In genomic region chr3:195583831-195584542, GRCh38 we compare ENCODE assay signal across 8 cellular contexts. TPM values are rescaled to one million over a fixed set of nuclear protein-coding genes. Genes with fewer than 3 reads are reported as not detected.
DNase-seq lines count a peak whose midpoint lies in the region; ATAC-seq and TF ChIP-seq lines count a peak whose summit lies in the region.

Gene APOD (minus strand): TSS chr3:195583940. CDS start chr3:195579461, 4,479 bp downstream.

- H3K4me1 Mint-ChIP-seq in activated naive CD4-positive, alpha-beta T cell treated with anti-CD3 and anti-CD28 coated beads, Interleukin-2, amount 50 U/mL, for 24 hours, result peaks cover 4% of the 10 kb centered on the region
- H3K4me1 Mint-ChIP-seq in activated naive CD4-positive, alpha-beta T cell treated with anti-CD3 and anti-CD28 coated beads for 36 hours (ENCODE audit: low read depth), result peaks cover 9% of the 10 kb centered on the region

- no peaks in the 10 kb centered on the region for H3K36me3 ChIP-seq in aorta (ENCODE audit: control insufficient read depth in 1 of 2, insufficient read depth in 2 of 2, low read length in 1 of 2)

- peaks cover 1% of the 10 kb centered on the region for H3K27me3 Mint-ChIP-seq in activated naive CD4-positive, alpha-beta T cell treated with anti-CD3 and anti-CD28 coated beads, Interleukin-2, amount 50 U/mL, for 24 hours
- H3K27me3 Mint-ChIP-seq in activated naive CD4-positive, alpha-beta T cell treated with anti-CD3 and anti-CD28 coated beads for 36 hours (ENCODE audit: low read depth), result no peaks in the 10 kb centered on the region

- no peaks in the 10 kb centered on the region for H3K27me3 ChIP-seq in aorta (ENCODE audit: control insufficient read depth in 1 of 2, insufficient read depth in 2 of 2, low read length in 1 of 2)

- no peaks in the 10 kb centered on the region for H3K9me3 Mint-ChIP-seq in activated naive CD4-positive, alpha-beta T cell treated with anti-CD3 and anti-CD28 coated beads, Interleukin-2, amount 50 U/mL, for 24 hours
- no peaks in the 10 kb centered on the region for H3K9me3 Mint-ChIP-seq in activated naive CD4-positive, alpha-beta T cell treated with anti-CD3 and anti-CD28 coated beads for 36 hours

- peaks cover under 1% of the 10 kb centered on the region for H3K9me3 ChIP-seq in aorta (ENCODE audit: control insufficient read depth, low read length)

- no peak within 1 kb of the TSS for H3K27ac ChIP-seq in aorta (ENCODE audit: low read depth in 1 of 2, low read length in 2 of 2)

- intact Hi-C loops in activated naive CD4-positive, alpha-beta T cell treated with anti-CD3 and anti-CD28 coated beads for 36 hours (cut with micrococcal nuclease), result no loop called here
- intact Hi-C loops in aorta (cut with DNase I), result no loop called here

- H3K4me1 ChIP-seq in aorta (ENCODE audit: control insufficient read depth in 1 of 2, insufficient read depth in 2 of 2, low read length in 2 of 2), result no peaks in the 10 kb centered on the region

- no peaks in the 10 kb centered on the region for H3K36me3 Mint-ChIP-seq in activated naive CD4-positive, alpha-beta T cell treated with anti-CD3 and anti-CD28 coated beads, Interleukin-2, amount 50 U/mL, for 24 hours
- H3K36me3 Mint-ChIP-seq in activated naive CD4-positive, alpha-beta T cell treated with anti-CD3 and anti-CD28 coated beads for 36 hours (ENCODE audit: low read depth), result no peaks in the 10 kb centered on the region

- ATAC-seq in aorta (ENCODE audit: low FRiP score) (peak; percentile 69), esophagus mucosa (no peak)

- H3K27ac Mint-ChIP-seq in activated naive CD4-positive, alpha-beta T cell treated with anti-CD3 and anti-CD28 coated beads, Interleukin-2, amount 50 U/mL, for 24 hours, result peak within 1 kb of the TSS; percentile 77
- no peak within 1 kb of the TSS for H3K27ac Mint-ChIP-seq in activated naive CD4-positive, alpha-beta T cell treated with anti-CD3 and anti-CD28 coated beads for 36 hours

- no peak for DNase-seq in activated naive CD4-positive, alpha-beta T cell treated with anti-CD3 and anti-CD28 coated beads for 36 hours
- DNase-seq in dermis microvascular lymphatic vessel endothelial cell (ENCODE audit: low read depth in 2 of 2) (peak; percentile 42 to 67), middle frontal gyrus (ENCODE audit: extremely low spot score, low spot score) (peak; percentile 38), aorta (peak in 1 of 2 donors; percentile 54), GM10248 (ENCODE audit: extremely low spot score) (no peak), NCI-H345 treated with DMSO at 0.1 percent for 48 hours (lab: John Stamatoyannopoulos, UW; ENCODE audit: unreplicated experiment) (no peak)

- H3K4me3 ChIP-seq in aorta (ENCODE audit: low read length in 2 of 2), result no peak within 1 kb of the TSS

- TF ChIP-seq CTCF in GM10248 (IDR thresholded peaks at IDR 0.05; ENCODE audit: control extremely low read depth, extremely low read depth, low read depth, missing control alignments), result no peak

- H3K4me3 Mint-ChIP-seq in activated naive CD4-positive, alpha-beta T cell treated with anti-CD3 and anti-CD28 coated beads, Interleukin-2, amount 50 U/mL, for 24 hours, result no peak within 1 kb of the TSS
- H3K4me3 Mint-ChIP-seq in activated naive CD4-positive, alpha-beta T cell treated with anti-CD3 and anti-CD28 coated beads for 36 hours, result no peak within 1 kb of the TSS

- WGBS in aorta, 2 donors, result 42 to 50% methylated on average over 16 of the region's 16 CpGs

- POLR2A ChIA-PET in GM10248 (lab: Yijun Ruan, JAX), result no interaction called here

- CTCF ChIA-PET in activated naive CD4-positive, alpha-beta T cell treated with anti-CD3 and anti-CD28 coated beads for 36 hours (lab: Charles Lee), result interaction anchor here (0.7 to 1.1 kb wide), 4 partner anchors 35 to 463 kb away, joined by 3 to 6 read pairs (median 3); partner anchors contain the start of gene XXYLT1
- CTCF ChIA-PET in GM10248 (lab: Yijun Ruan, JAX), result interaction anchor here (0.9 to 1.9 kb wide), 4 partner anchors 12 to 267 kb away, joined by 3 to 7 read pairs (median 4); no protein-coding TSS in a partner anchor

RNA-seq across cellular contexts. Expression of gene APOD, which starts in this region (rescaled TPM):
- total RNA-seq in activated naive CD4-positive, alpha-beta T cell treated with anti-CD3 and anti-CD28 coated beads for 36 hours, result under 1 TPM in 1 of 2 experiments, not detected in 1; 0.44 TPM
- total RNA-seq in dermis microvascular lymphatic vessel endothelial cell (12.9 and 14.5 TPM in 2 replicates), aorta (100 to 1,000 TPM; 301 to 596 TPM), esophagus mucosa (3.5 TPM)
- polyA plus RNA-seq in aorta, result 10 to 100 TPM in 1 of 2 donors, 1 to 10 TPM in 1; 6.4 to 17.3 TPM

Comparison
In these comparisons a context has a peak if more than half of its experiments do, and no peak if none do; other contexts are left out.
1. RNA of gene APOD (total RNA-seq): 301 to 596 TPM in aorta; 12.9 to 14.5 TPM in dermis microvascular lymphatic vessel endothelial cell, 3.5 TPM in esophagus mucosa (single experiment) and 0.44 TPM in activated naive CD4-positive, alpha-beta T cell treated with anti-CD3 and anti-CD28 coated beads for 36 hours; every median in the first group is over 10 times any median in the second.
2. DNase-seq: peak in dermis microvascular lymphatic vessel endothelial cell (2 of 2) and middle frontal gyrus (single experiment); none in activated naive CD4-positive, alpha-beta T cell treated with anti-CD3 and anti-CD28 coated beads for 36 hours (single experiment), GM10248 (single experiment) and NCI-H345 treated with DMSO at 0.1 percent for 48 hours (single experiment).